ENCODE assay signal across 10 cellular contexts in genomic region chr17:44916781-44917241, GRCh38. TPM values are rescaled to one million over a fixed set of nuclear protein-coding genes. Genes with fewer than 3 reads are reported as not detected.
DNase-seq lines count a peak whose midpoint lies in the region; ATAC-seq and TF ChIP-seq lines count a peak whose summit lies in the region.
"Had no signal": no experiment of that assay in that cellular context is flagged by ENCODE, and none has a peak within 500 bp of the region (broad histone marks: within the 10 kb centered on the region; RNA-seq: fewer than 3 reads in every experiment).

No MANE protein-coding gene starts in this region.

- no peaks in the 10 kb centered on the region for H3K79me2 ChIP-seq in DND-41 (ENCODE audit: insufficient read depth, low read length)

- no peak overlapping the region for H3K9ac ChIP-seq in DND-41 (ENCODE audit: low read depth, low read length)

- DNase-seq in DND-41 (no peak), adrenal gland (peak; percentile 78 to 85 (median 83)), Right ventricle myocardium superior (peak; percentile 83), renal cortical epithelial cell (ENCODE audit: low read depth) (peak; percentile 67), NCI-H146 treated with DMSO at 0.1 percent for 48 hours (lab: John Stamatoyannopoulos, UW; ENCODE audit: unreplicated experiment) (no peak), testis (no peak), KG1 (lab: John Stamatoyannopoulos, UW) (no peak)
- DNase-seq: DMS53, NCI-H2029 had no signal

- H3K9me3 ChIP-seq in DND-41 (ENCODE audit: insufficient read depth, low read length, severe bottlenecking) = no peaks in the 10 kb centered on the region
- no peaks in the 10 kb centered on the region for H3K9me3 ChIP-seq in adrenal gland (replicated peaks in 1 of 3)
- H3K9me3 ChIP-seq in testis = no peaks in the 10 kb centered on the region

- intact Hi-C loops in adrenal gland (cut with DNase I) = loop anchor here in 1 of 2 donors (10.0 kb wide), 1 partner anchor 188 kb away; no protein-coding TSS in a partner anchor
- intact Hi-C loops in Right ventricle myocardium superior (cut with DNase I) = loop anchor here (10.0 kb wide), 2 partner anchors 178 to 278 kb away; no protein-coding TSS in a partner anchor
- intact Hi-C loops in testis (cut with DNase I; ENCODE audit: low total_unique reads) = no loop called here

- no peaks in the 10 kb centered on the region; the same call in none of the 2 replicates for H4K20me1 ChIP-seq in DND-41 (ENCODE audit: insufficient read depth, low read length)

- TF ChIP-seq POLR2A in adrenal gland (IDR thresholded peaks at IDR 0.05) (no peak), testis (IDR thresholded peaks at IDR 0.05) (no peak)

- 44 to 59% (median 50%) methylated on average over 9 to 10 of the region's 10 CpGs for WGBS in adrenal gland, 4 donors
- 60 to 69% methylated on average over 6 to 10 of the region's 10 CpGs for WGBS in testis, 2 donors

- TF ChIP-seq CTCF in DND-41 (IDR thresholded peaks at IDR 0.05; ENCODE audit: borderline replicate concordance, extremely low read depth, low read length, poor library complexity, severe bottlenecking) (peak; percentile 14), adrenal gland (IDR thresholded peaks at IDR 0.05) (no peak), testis (IDR thresholded peaks at IDR 0.05) (no peak)

- no peaks in the 10 kb centered on the region for H3K4me1 ChIP-seq in DND-41 (ENCODE audit: insufficient read depth, low read length)
- peaks cover 9 to 18% of the 10 kb centered on the region in 2 donors for H3K4me1 ChIP-seq in adrenal gland (replicated peaks in 1 of 2)
- H3K4me1 ChIP-seq in testis = peaks cover 12% of the 10 kb centered on the region

- no peak overlapping the region for H3K4me3 ChIP-seq in DND-41 (ENCODE audit: low read depth in 1 of 2, low read length in 2 of 2)
- no peak overlapping the region for H3K4me3 ChIP-seq in adrenal gland
- no peak overlapping the region for H3K4me3 ChIP-seq in testis

- no peak overlapping the region for H3K27ac ChIP-seq in DND-41 (ENCODE audit: low read length)
- H3K27ac ChIP-seq in adrenal gland = peak overlapping the region in 3 of 5 donors; percentile 8 to 78 (median 22)
- no peak overlapping the region for H3K27ac ChIP-seq in testis

- no peak for ATAC-seq in DND-41 (ENCODE audit: insufficient read depth, low read depth)
- peak; percentile 50 for ATAC-seq in Right ventricle myocardium superior (ENCODE audit: poor library complexity)
- no peak for ATAC-seq in GM19324 (IDR thresholded peaks at IDR 0.05; ENCODE audit: low FRiP score, unreplicated experiment)

- H3K4me2 ChIP-seq in DND-41 (ENCODE audit: insufficient read depth, low read length) = no peak overlapping the region

- no peaks in the 10 kb centered on the region for H3K36me3 ChIP-seq in DND-41 (ENCODE audit: insufficient read depth, low read length)
- no peaks in the 10 kb centered on the region for H3K36me3 ChIP-seq in adrenal gland (replicated peaks in 1 of 2)
- no peaks in the 10 kb centered on the region for H3K36me3 ChIP-seq in testis (ENCODE audit: low read depth, missing control alignments)

- H3K27me3 ChIP-seq in DND-41 (ENCODE audit: insufficient read depth, low read length, poor library complexity) (peaks cover 10% of the 10 kb centered on the region), adrenal gland (no peaks in the 10 kb centered on the region), testis (no peaks in the 10 kb centered on the region)

- H2AFZ ChIP-seq in DND-41 (ENCODE audit: low read depth, low read length) = no peak overlapping the region

RNA-seq across cellular contexts. Expression of gene GFAP, which starts 1.5 kb away (rescaled TPM):
- total RNA-seq in adrenal gland = 1 to 10 TPM in 6 of 8 donors, under 1 TPM in 1, not detected in 1; 0.88 to 9.1 (median 1.6) TPM
- 1 to 10 TPM in 1 of 3 donors, under 1 TPM in 2; 0.62 to 3.2 (median 0.98) TPM for polyA plus RNA-seq in adrenal gland
- total RNA-seq in Right ventricle myocardium superior = 4.7 TPM
- total RNA-seq in renal cortical epithelial cell = 1.2 and 8.2 TPM in 2 replicates
- total RNA-seq in testis = under 1 TPM; 0.55 to 0.62 TPM
- 0.91 TPM for polyA plus RNA-seq in testis (ENCODE audit: insufficient read depth, low read depth, low replicate concordance)

RNA-seq across cellular contexts. Expression of gene EFTUD2, which starts 17.6 kb away (rescaled TPM):
- 100 to 1,000 TPM in 2 of 8 donors, 10 to 100 TPM in 6; 51.2 to 104 (median 87.2) TPM for total RNA-seq in adrenal gland
- 100 to 1,000 TPM in 1 of 3 donors, 10 to 100 TPM in 2; 30.5 to 122 (median 45.8) TPM for polyA plus RNA-seq in adrenal gland
- total RNA-seq in Right ventricle myocardium superior = 66.9 TPM
- 108 and 276 TPM in 2 replicates for total RNA-seq in renal cortical epithelial cell
- total RNA-seq in testis = 100 to 1,000 TPM; 124 to 131 TPM
- polyA plus RNA-seq in testis (ENCODE audit: insufficient read depth, low read depth, low replicate concordance) = 95.5 TPM

RNA-seq across cellular contexts. Expression of gene KIF18B, which starts 30.8 kb away (rescaled TPM):
- total RNA-seq in adrenal gland (1 to 10 TPM in 2 of 8 donors, under 1 TPM in 5, not detected in 1; 0.21 to 1.3 (median 0.83) TPM), Right ventricle myocardium superior (1.8 TPM), renal cortical epithelial cell (0.15 and 0.87 TPM in 2 replicates), testis (1 to 10 TPM; 3.7 to 6.0 TPM)
- polyA plus RNA-seq in adrenal gland (under 1 TPM; 0.20 to 0.46 (median 0.24) TPM), testis (ENCODE audit: insufficient read depth, low read depth, low replicate concordance) (4.7 TPM)

RNA-seq across cellular contexts. Expression of gene C1QL1, which starts 51.3 kb away (rescaled TPM):
- total RNA-seq in adrenal gland (1 to 10 TPM in 2 of 8 donors, under 1 TPM in 2, not detected in 4; 0.55 to 1.5 (median 0.94) TPM), Right ventricle myocardium superior (7.3 TPM), renal cortical epithelial cell (0.35 and 0.45 TPM in 2 replicates), testis (1 to 10 TPM in 1 of 2 donors, under 1 TPM in 1; 0.74 to 1.3 TPM)
- polyA plus RNA-seq in adrenal gland (1 to 10 TPM in 1 of 3 donors, under 1 TPM in 2; 0.27 to 3.3 (median 0.88) TPM), testis (ENCODE audit: insufficient read depth, low read depth, low replicate concordance) (1.7 TPM)

Comparison
In these comparisons a context has a peak if more than half of its experiments do, and no peak if none do; other contexts are left out.
1. DNase-seq: peak in adrenal gland (7 of 7), Right ventricle myocardium superior (single experiment) and renal cortical epithelial cell (single experiment); none in DND-41 (single experiment), NCI-H146 treated with DMSO at 0.1 percent for 48 hours (single experiment), testis (single experiment) and KG1 (single experiment).
2. H3K27ac ChIP-seq: peak in adrenal gland (3 of 5); none in DND-41 (single experiment) and testis (0 of 2).